In the genomic region with DNA sequence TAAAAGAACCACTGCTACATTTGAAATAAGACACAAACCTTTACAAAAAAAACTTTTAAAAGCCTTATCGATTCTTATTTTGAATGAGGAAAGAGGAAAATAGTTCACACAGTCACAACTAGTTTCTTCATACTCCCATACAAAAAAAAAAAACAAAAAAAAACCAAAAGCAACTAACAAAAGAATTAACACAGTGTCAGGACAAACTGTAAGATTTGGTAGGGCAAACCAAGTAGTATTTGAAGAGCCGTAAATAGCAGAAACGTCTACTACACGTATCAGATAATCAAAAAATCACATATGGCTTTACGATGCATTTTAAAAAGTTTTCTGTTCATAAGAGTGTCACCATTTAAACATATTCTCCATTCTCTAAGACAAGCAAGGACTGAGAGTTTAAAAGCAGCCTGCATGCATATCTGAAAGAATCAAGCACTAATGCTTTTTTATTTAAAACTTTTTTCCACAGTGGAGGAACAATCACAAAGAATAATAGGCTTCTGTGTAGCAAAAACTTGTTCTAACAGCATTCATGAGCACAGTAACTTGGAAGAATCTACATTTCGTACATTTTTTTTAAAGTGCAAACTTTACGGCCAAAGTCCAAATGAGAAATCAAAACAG, we compare ENCODE assay signal across 8 cellular contexts. TPM values are rescaled to one million over a fixed set of nuclear protein-coding genes. Genes with fewer than 3 reads are reported as not detected.
DNase-seq lines count a peak whose midpoint lies in the region; ATAC-seq, FAIRE-seq and TF ChIP-seq lines count a peak whose summit lies in the region.

No MANE protein-coding gene starts in this region.

- no peak overlapping the region for H2AFZ ChIP-seq in DND-41 (ENCODE audit: low read depth, low read length)

- H3K79me2 ChIP-seq in DND-41 (ENCODE audit: insufficient read depth, low read length), result peaks cover 72% of the 10 kb centered on the region

- intact Hi-C loops in esophagus squamous epithelium (cut with DNase I) (no loop called here), pancreas (cut with DNase I) (no loop called here)

- peak overlapping the region; percentile 89 for H3K4me2 ChIP-seq in DND-41 (ENCODE audit: insufficient read depth, low read length)

- H3K27me3 ChIP-seq in DND-41 (ENCODE audit: insufficient read depth, low read length, poor library complexity) (no peaks in the 10 kb centered on the region), RWPE2 (ENCODE audit: insufficient read depth, poor library complexity, severe bottlenecking) (no peaks in the 10 kb centered on the region), esophagus squamous epithelium (no peaks in the 10 kb centered on the region), pancreas (no peaks in the 10 kb centered on the region)

- peaks cover 53% of the 10 kb centered on the region for H4K20me1 ChIP-seq in DND-41 (ENCODE audit: insufficient read depth, low read length)

- no peak for DNase-seq in DND-41
- no peak for DNase-seq in RWPE2 (ENCODE audit: low spot score)
- no peak for DNase-seq in esophagus squamous epithelium (lab: John Stamatoyannopoulos, UW)
- DNase-seq in pancreas, result no peak
- DNase-seq in C1 segment of cervical spinal cord (lab: John Stamatoyannopoulos, UW), result no peak
- no peak for DNase-seq in epidermal melanocyte (ENCODE audit: insufficient read length, low spot score)

- H3K9ac ChIP-seq in DND-41 (ENCODE audit: low read depth, low read length), result peak overlapping the region; percentile 73

- ATAC-seq in DND-41 (ENCODE audit: insufficient read depth, low read depth) (no peak), RWPE2 (ENCODE audit: low read depth) (no peak), pancreas (no peak), HG02571 (IDR thresholded peaks at IDR 0.05; ENCODE audit: unreplicated experiment) (no peak), HG03571 (IDR thresholded peaks at IDR 0.05; ENCODE audit: unreplicated experiment) (no peak)

- TF ChIP-seq POLR2A in esophagus squamous epithelium (IDR thresholded peaks at IDR 0.05), result no peak

- TF ChIP-seq CTCF in DND-41 (IDR thresholded peaks at IDR 0.05; ENCODE audit: borderline replicate concordance, extremely low read depth, low read length, poor library complexity, severe bottlenecking), result no peak
- TF ChIP-seq CTCF in RWPE2 (IDR thresholded peaks at IDR 0.05; ENCODE audit: poor library complexity, severe bottlenecking), result no peak
- no peak for TF ChIP-seq CTCF in esophagus squamous epithelium (IDR thresholded peaks at IDR 0.05)
- no peak for TF ChIP-seq CTCF in pancreas (IDR thresholded peaks at IDR 0.05)

- FAIRE-seq in pancreas (lab: Jason Lieb, UNC), result no peak

- WGBS in esophagus squamous epithelium, 2 donors, result 1% methylated on average over 7 of the region's 7 CpGs
- 0 to 1% methylated on average over 7 of the region's 7 CpGs for WGBS in pancreas, 2 donors

- H3K27ac ChIP-seq in DND-41 (ENCODE audit: low read length) (peak overlapping the region; percentile 82; the same call in 1 of the 2 replicates), RWPE2 (ENCODE audit: poor library complexity, severe bottlenecking) (peak overlapping the region; percentile 91), esophagus squamous epithelium (peak overlapping the region; percentile 95 to 99 (median 96)), pancreas (peak overlapping the region in 3 of 4 donors; percentile 22 to 94 (median 89))

- peak overlapping the region; percentile 92 to 96; a peak in 3 of 4 replicates for H3K4me3 ChIP-seq in DND-41 (ENCODE audit: low read depth in 1 of 2, low read length in 2 of 2)
- peak overlapping the region; percentile 68 for H3K4me3 ChIP-seq in RWPE2 (ENCODE audit: severe bottlenecking)
- peak overlapping the region; percentile 68 to 99 (median 76) for H3K4me3 ChIP-seq in esophagus squamous epithelium
- H3K4me3 ChIP-seq in pancreas, result peak overlapping the region in 3 of 4 donors; percentile 84 to 95 (median 92)

- H3K9me3 ChIP-seq in DND-41 (ENCODE audit: insufficient read depth, low read length, severe bottlenecking), result no peaks in the 10 kb centered on the region
- no peaks in the 10 kb centered on the region for H3K9me3 ChIP-seq in RWPE2 (ENCODE audit: severe bottlenecking)
- no peaks in the 10 kb centered on the region for H3K9me3 ChIP-seq in esophagus squamous epithelium
- no peaks in the 10 kb centered on the region for H3K9me3 ChIP-seq in pancreas

- peaks cover 41% of the 10 kb centered on the region for H3K4me1 ChIP-seq in DND-41 (ENCODE audit: insufficient read depth, low read length)
- peaks cover 42% of the 10 kb centered on the region for H3K4me1 ChIP-seq in RWPE2 (ENCODE audit: insufficient read depth, poor library complexity, severe bottlenecking)
- peaks cover 3 to 63% (median 31%) of the 10 kb centered on the region in 3 donors for H3K4me1 ChIP-seq in esophagus squamous epithelium
- peaks cover 10 to 49% (median 39%) of the 10 kb centered on the region in 3 donors for H3K4me1 ChIP-seq in pancreas

- H3K36me3 ChIP-seq in DND-41 (ENCODE audit: insufficient read depth, low read length) (no peaks in the 10 kb centered on the region; the same call in 1 of the 2 replicates), RWPE2 (ENCODE audit: low read depth) (no peaks in the 10 kb centered on the region), esophagus squamous epithelium (no peaks in the 10 kb centered on the region), pancreas (no peaks in the 10 kb centered on the region)

RNA-seq across cellular contexts. Expression of a gene that starts 2.2 kb away (rescaled TPM):
- total RNA-seq in esophagus squamous epithelium (100 to 1,000 TPM; 128 to 196 (median 143) TPM), pancreas (10 to 100 TPM; 34.5 to 90.9 (median 58.1) TPM)
- 10 to 100 TPM; 23.3 to 48.1 TPM for polyA plus RNA-seq in pancreas
